In genomic region chr3:165852710-165853109, GRCh38 we compare ENCODE assay signal across 15 cellular contexts.
"Had no signal": no experiment of that assay in that cellular context is flagged by ENCODE, and none has a peak within 500 bp of the region (broad histone marks: within the 10 kb centered on the region; RNA-seq: fewer than 3 reads in every experiment).

No MANE protein-coding gene starts in this region.

- H3K9me3 ChIP-seq: ascending aorta, psoas muscle, right lobe of liver, upper lobe of left lung had no signal

- H3K4me3 ChIP-seq: ascending aorta, cardiac muscle cell, psoas muscle, right lobe of liver, upper lobe of left lung had no signal

- H3K4me3 Mint-ChIP-seq: activated T-helper 17 cell treated with anti-CD3 and anti-CD28 coated beads, Interleukin-2, amount 50 U/mL, for 72 hours; stimulated activated naive CD8-positive, alpha-beta T cell treated with anti-CD3 and anti-CD28 coated beads, Interleukin-15, Interleukin-2, amounts not matched to agents 100 ng/mL and 50 ng/mL, for 24 hours; T-cell had no signal

- H3K36me3 ChIP-seq: ascending aorta, cardiac muscle cell, right lobe of liver, upper lobe of left lung had no signal

- H3K27me3 ChIP-seq: ascending aorta, cardiac muscle cell, right lobe of liver, upper lobe of left lung had no signal

- H3K27me3 Mint-ChIP-seq: activated T-helper 17 cell treated with anti-CD3 and anti-CD28 coated beads, Interleukin-2, amount 50 U/mL, for 72 hours; stimulated activated naive CD8-positive, alpha-beta T cell treated with anti-CD3 and anti-CD28 coated beads, Interleukin-15, Interleukin-2, amounts not matched to agents 100 ng/mL and 50 ng/mL, for 24 hours; T-cell had no signal

- H3K27ac ChIP-seq: ascending aorta, cardiac muscle cell, psoas muscle, right lobe of liver, upper lobe of left lung, VCaP had no signal

- DNase-seq: activated CD4-positive, alpha-beta T cell treated with anti-CD3 and anti-CD28 coated beads for 1 hour; activated CD4-positive, alpha-beta T cell treated with anti-CD3 and anti-CD28 coated beads, Interleukin-2, amount 50 U/mL, for 4 hours; activated naive CD4-positive, alpha-beta T cell treated with Interleukin-2 at 50 U/mL for 16 hours; erythroblast; kidney glomerular epithelial cell; psoas muscle; right lobe of liver; T-cell; T1000; upper lobe of left lung had no signal

- H3K4me1 ChIP-seq: ascending aorta, psoas muscle, right lobe of liver, upper lobe of left lung had no signal

- H3K36me3 Mint-ChIP-seq: T-cell had no signal

- H3K9me3 Mint-ChIP-seq: activated T-helper 17 cell treated with anti-CD3 and anti-CD28 coated beads, Interleukin-2, amount 50 U/mL, for 72 hours had no signal

- H3K27ac Mint-ChIP-seq: activated T-helper 17 cell treated with anti-CD3 and anti-CD28 coated beads, Interleukin-2, amount 50 U/mL, for 72 hours; stimulated activated naive CD8-positive, alpha-beta T cell treated with anti-CD3 and anti-CD28 coated beads, Interleukin-15, Interleukin-2, amounts not matched to agents 100 ng/mL and 50 ng/mL, for 24 hours; T-cell had no signal

- H3K4me1 Mint-ChIP-seq: activated T-helper 17 cell treated with anti-CD3 and anti-CD28 coated beads, Interleukin-2, amount 50 U/mL, for 72 hours; T-cell had no signal
